8 cellular contexts compared by ENCODE assay signal in the genomic region with DNA sequence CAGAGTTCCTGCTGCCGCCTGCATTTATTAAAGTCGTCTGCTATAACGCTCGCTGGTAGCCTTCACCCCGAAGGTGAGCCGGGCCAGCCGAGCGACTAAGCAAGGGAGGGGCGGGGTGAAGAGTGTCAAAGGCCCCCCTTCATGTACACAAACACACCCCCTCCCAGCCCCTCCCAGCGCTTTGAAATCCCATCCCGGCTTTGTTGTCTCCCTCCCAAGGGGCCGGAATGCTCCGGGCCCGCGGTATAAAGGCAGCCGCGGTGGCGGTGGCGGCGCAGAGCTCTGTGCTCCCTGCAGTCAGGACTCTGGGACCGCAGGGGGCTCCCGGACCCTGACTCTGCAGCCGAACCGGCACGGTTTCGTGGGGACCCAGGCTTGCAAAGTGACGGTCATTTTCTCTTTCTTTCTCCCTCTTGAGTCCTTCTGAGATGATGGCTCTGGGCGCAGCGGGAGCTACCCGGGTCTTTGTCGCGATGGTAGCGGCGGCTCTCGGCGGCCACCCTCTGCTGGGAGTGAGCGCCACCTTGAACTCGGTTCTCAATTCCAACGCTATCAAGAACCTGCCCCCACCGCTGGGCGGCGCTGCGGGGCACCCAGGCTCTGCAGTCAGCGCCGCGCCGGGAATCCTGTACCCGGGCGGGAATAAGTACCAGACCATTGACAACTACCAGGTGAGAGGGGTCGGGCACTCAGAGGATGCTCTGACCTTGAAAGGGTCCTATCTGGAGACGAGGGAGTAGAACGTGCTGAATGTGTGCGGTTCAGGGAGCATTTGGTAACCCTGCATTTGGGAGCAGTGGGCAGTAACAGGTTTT. TPM values are rescaled to one million over a fixed set of nuclear protein-coding genes. Genes with fewer than 3 reads are reported as not detected.
DNase-seq lines count a peak whose midpoint lies in the region; ATAC-seq and TF ChIP-seq lines count a peak whose summit lies in the region.

A gene with protein sequence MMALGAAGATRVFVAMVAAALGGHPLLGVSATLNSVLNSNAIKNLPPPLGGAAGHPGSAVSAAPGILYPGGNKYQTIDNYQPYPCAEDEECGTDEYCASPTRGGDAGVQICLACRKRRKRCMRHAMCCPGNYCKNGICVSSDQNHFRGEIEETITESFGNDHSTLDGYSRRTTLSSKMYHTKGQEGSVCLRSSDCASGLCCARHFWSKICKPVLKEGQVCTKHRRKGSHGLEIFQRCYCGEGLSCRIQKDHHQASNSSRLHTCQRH (plus strand): TSS at position 275 of the 815 bp plus-strand sequence. CDS start 154 bp downstream, at position 429.

- H3K9me3 Mint-ChIP-seq in Calu3 (ENCODE audit: low read depth, unreplicated experiment): no peaks in the 10 kb centered on the region

- BruUV-seq in Calu3 (replicated peaks; lab: Mats Ljungman, UMichigan) (no TSS peak), PC-9 (replicated peaks; lab: Mats Ljungman, UMichigan) (no TSS peak)

- peak within 1 kb of the TSS; percentile 81 for H3K4me3 ChIP-seq in PC-9
- peak within 1 kb of the TSS; percentile 22 to 50 (median 36) for H3K4me3 ChIP-seq in skin epidermis

- H3K36me3 ChIP-seq in PC-9 (ENCODE audit: low read depth): peaks cover 14% of the 10 kb centered on the region; the same call in 1 of the 2 replicates

- no peaks in the 10 kb centered on the region for H3K9me2 ChIP-seq in PC-9 (ENCODE audit: insufficient read depth)

- no peaks in the 10 kb centered on the region for H4K20me1 ChIP-seq in PC-9 (ENCODE audit: insufficient read depth)

- intact Hi-C loops in Calu3 (cut with micrococcal nuclease; ENCODE audit: unreplicated experiment) (loop anchor here (1.0 kb wide), 2 partner anchors 129 to 175 kb away; no protein-coding TSS in a partner anchor), PC-9 (cut with micrococcal nuclease; ENCODE audit: unreplicated experiment) (loop anchor here (1.0 kb wide), 2 partner anchors 140 to 175 kb away; no protein-coding TSS in a partner anchor)

- peak within 1 kb of the TSS; percentile 27 for H3K27ac ChIP-seq in PC-9
- H3K27ac ChIP-seq in skin epidermis: peak within 1 kb of the TSS in 2 of 21 experiments; percentile 47 to 49

- peak within 1 kb of the TSS; percentile 87 for H3K27ac Mint-ChIP-seq in Calu3 (ENCODE audit: unreplicated experiment)

- CTCF ChIA-PET in Calu3 (lab: Charles Lee) (interaction anchor here (0.6 to 4.1 kb wide), 12 partner anchors 14 to 330 kb away, joined by 3 to 70 read pairs (median 4); no protein-coding TSS in a partner anchor), PC-9 (lab: Charles Lee) (interaction anchor here (0.6 to 2.0 kb wide), 4 partner anchors 172 to 253 kb away, joined by 4 to 10 read pairs (median 8); no protein-coding TSS in a partner anchor)

- H3K27me3 ChIP-seq in PC-9 (ENCODE audit: insufficient read depth, low read depth): no peaks in the 10 kb centered on the region

- peaks cover 34% of the 10 kb centered on the region for H3K4me1 Mint-ChIP-seq in Calu3 (ENCODE audit: low read depth, unreplicated experiment)

- ATAC-seq in HG02840 (IDR thresholded peaks at IDR 0.05; ENCODE audit: low FRiP score, unreplicated experiment): no peak

- H2AFZ ChIP-seq in PC-9: peak within 1 kb of the TSS; percentile 95

- H3K27me3 Mint-ChIP-seq in Calu3 (ENCODE audit: unreplicated experiment): no peaks in the 10 kb centered on the region

- peaks cover 65% of the 10 kb centered on the region for H3K36me3 Mint-ChIP-seq in Calu3 (ENCODE audit: insufficient read depth, unreplicated experiment)

- peak within 1 kb of the TSS; percentile 87 for H3K4me3 Mint-ChIP-seq in Calu3 (ENCODE audit: low read depth, unreplicated experiment)

- DNase-seq in Calu3 (peak; percentile 95), H4 (ENCODE audit: low spot score) (peak; percentile 54), PC-9 (peak; percentile 84 to 93), cerebellar cortex (ENCODE audit: low spot score) (peak; percentile 88), islet precursor cell (peak; percentile 91), NCI-H2081 treated with DMSO at 0.1 percent for 48 hours (lab: John Stamatoyannopoulos, UW) (no peak)

- no peaks in the 10 kb centered on the region; the same call in none of the 2 replicates for H3K9me3 ChIP-seq in PC-9 (ENCODE audit: insufficient read depth, low read depth)

- H3K79me2 ChIP-seq in PC-9 (ENCODE audit: low read depth): peaks cover 28% of the 10 kb centered on the region

- peaks cover 23% of the 10 kb centered on the region for H3F3A ChIP-seq in PC-9 (ENCODE audit: insufficient read depth, low read depth)

- H3K4me1 ChIP-seq in PC-9 (replicated peaks; ENCODE audit: insufficient read depth): peaks cover 49% of the 10 kb centered on the region

- TF ChIP-seq CTCF in Calu3 (IDR thresholded peaks at IDR 0.05; ENCODE audit: unreplicated experiment): peak; percentile 95
- TF ChIP-seq CTCF in PC-9 (conservative IDR thresholded peaks at IDR 0.05): peak; percentile 99

- H3K4me2 ChIP-seq in PC-9: peak within 1 kb of the TSS; percentile 93

- POLR2A ChIA-PET in PC-9 (lab: Charles Lee; ENCODE audit: unreplicated experiment): interaction anchor here (0.6 to 1.2 kb wide), 7 partner anchors 57 to 177 kb away, joined by 5 to 12 read pairs (median 7); no protein-coding TSS in a partner anchor

RNA-seq across cellular contexts. Expression of the gene that starts here (rescaled TPM):
- total RNA-seq in Calu3 (2022) (122 and 145 TPM in 2 replicates), PC-9 (2021) (75.2 and 106 TPM in 2 replicates)
- 10.7 and 31.2 TPM in 2 replicates for total RNA-seq in H4 (2014; rRNA removed; shearing (Covaris generic))
